22 cellular contexts compared by ENCODE assay signal in the genomic region with DNA sequence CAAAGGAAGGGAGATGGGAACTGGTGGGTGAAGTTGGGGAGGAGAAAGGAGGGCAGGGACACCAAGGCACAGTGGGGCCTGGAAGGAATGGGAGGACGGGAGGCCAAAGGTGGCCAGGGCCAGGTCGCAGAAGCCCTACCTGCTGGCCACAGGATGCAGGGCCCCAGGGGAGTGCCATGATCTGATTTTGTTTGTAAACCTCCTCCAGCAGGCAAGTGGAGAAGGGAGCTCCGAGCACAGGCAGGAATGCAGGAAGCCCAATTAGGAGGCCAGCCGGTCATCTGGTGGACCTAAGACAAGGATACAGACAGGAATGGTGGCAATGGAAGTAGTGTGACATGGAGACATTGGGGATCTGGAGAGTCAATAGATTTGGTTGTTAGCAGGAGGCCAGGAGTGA.
DNase-seq lines count a peak whose midpoint lies in the region; ATAC-seq and TF ChIP-seq lines count a peak whose summit lies in the region.
"Had no signal": no experiment of that assay in that cellular context is flagged by ENCODE, and none has a peak within 500 bp of the region (broad histone marks: within the 10 kb centered on the region; RNA-seq: fewer than 3 reads in every experiment).

No MANE protein-coding gene starts in this region.

- no peaks in the 10 kb centered on the region for H3K27me3 Mint-ChIP-seq in T-helper 17 cell

- no peak overlapping the region for H3K4me3 ChIP-seq in stomach smooth muscle (ENCODE audit: low read length in 2 of 2)

- peak overlapping the region; percentile 52 for H3K4me3 Mint-ChIP-seq in T-helper 17 cell
- H3K4me3 Mint-ChIP-seq: CD8-positive, alpha-beta T cell; HFFc6 had no signal

- peaks cover 42% of the 10 kb centered on the region for H3K4me1 ChIP-seq in stomach smooth muscle (ENCODE audit: control insufficient read depth, insufficient read depth, low read length)

- no peaks in the 10 kb centered on the region for H3K27me3 ChIP-seq in stomach smooth muscle (ENCODE audit: control insufficient read depth in 1 of 2, insufficient read depth in 2 of 2, low read length in 2 of 2)

- H3K36me3 ChIP-seq in stomach smooth muscle (ENCODE audit: control insufficient read depth in 2 of 2, insufficient read depth in 2 of 2, low read length in 2 of 2), result no peaks in the 10 kb centered on the region

- H3K27ac ChIP-seq in stomach smooth muscle (ENCODE audit: low read length), result peak overlapping the region; percentile 66
- H3K27ac ChIP-seq: KMS-11 had no signal

- no peak for TF ChIP-seq CTCF in GM20000 (IDR thresholded peaks at IDR 0.05; ENCODE audit: extremely low read depth, missing control alignments)

- H3K36me3 Mint-ChIP-seq in T-helper 17 cell (ENCODE audit: low read depth), result no peaks in the 10 kb centered on the region
- H3K36me3 Mint-ChIP-seq: CD8-positive, alpha-beta T cell had no signal

- DNase-seq in G401 (ENCODE audit: low spot score) (peak; percentile 31), T-helper 17 cell (no peak), islet precursor cell (peak; percentile 69), GM20000 (ENCODE audit: low spot score) (no peak)
- DNase-seq: AML-193; C1 segment of cervical spinal cord; CD8-positive, alpha-beta T cell; DMS153; GDM1; H7; HFFc6; NCI-H1105; NCI-H146; NCI-H2029; NCI-H2227 treated with DMSO at 0.1 percent for 48 hours; NCI-H510A; NCI-H748 treated with DMSO at 0.1 percent for 48 hours; SHP77 had no signal

- H3K9me3 ChIP-seq in T-helper 17 cell (ENCODE audit: control insufficient read depth, low read length, poor library complexity, severe bottlenecking), result no peaks in the 10 kb centered on the region
- H3K9me3 ChIP-seq in stomach smooth muscle (ENCODE audit: control insufficient read depth in 2 of 2, low read length in 2 of 2), result no peaks in the 10 kb centered on the region

- H3K4me1 Mint-ChIP-seq in T-helper 17 cell, result peaks cover 12% of the 10 kb centered on the region

- in situ Hi-C loops in G401 (cut with HindIII; ENCODE audit: low sequenced_read_pairs), result no loop called here

- H3K27ac Mint-ChIP-seq in T-helper 17 cell, result no peak overlapping the region
- H3K27ac Mint-ChIP-seq: CD8-positive, alpha-beta T cell; HFFc6 had no signal

- no peak overlapping the region for H3K9ac ChIP-seq in stomach smooth muscle (ENCODE audit: low read length in 2 of 2)
- H3K9ac ChIP-seq: KMS-11 had no signal

- ATAC-seq in T-helper 17 cell (no peak), GM18873 (IDR thresholded peaks at IDR 0.05; ENCODE audit: low FRiP score, unreplicated experiment) (no peak), GM19328 (IDR thresholded peaks at IDR 0.05; ENCODE audit: unreplicated experiment) (no peak)
- ATAC-seq: CD8-positive, alpha-beta T cell had no signal

Comparison
In these comparisons a context has a peak if more than half of its experiments do, and no peak if none do; other contexts are left out.
1. DNase-seq: peak in G401 (single experiment) and islet precursor cell (single experiment); none in T-helper 17 cell (0 of 3) and GM20000 (single experiment).